Comparison of ENCODE assay signal across 2 cellular contexts in the genomic region with DNA sequence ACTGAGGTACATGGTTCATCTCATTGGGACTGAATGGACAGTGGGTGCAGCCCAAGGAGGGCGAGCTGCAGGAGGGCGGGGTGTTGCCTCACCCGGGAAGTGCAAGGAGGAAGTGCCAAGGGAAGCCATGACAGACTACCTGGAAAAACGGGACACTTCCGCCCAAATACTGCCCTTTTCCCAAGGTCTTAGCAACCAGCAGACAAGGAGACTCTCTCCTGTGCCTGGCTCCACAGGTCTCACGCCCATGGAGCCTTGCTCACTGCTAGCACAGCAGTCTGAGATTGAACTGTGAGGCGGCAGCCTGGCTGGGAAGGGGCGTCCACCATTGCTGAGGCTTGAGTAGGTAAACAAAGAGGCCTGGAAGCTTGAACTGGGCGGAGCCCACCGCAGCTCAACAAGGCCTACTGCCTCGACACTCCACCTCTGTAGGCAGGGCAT.
TF ChIP-seq lines count a peak whose summit lies in the region.

No MANE protein-coding gene starts in this region.

TF ChIP-seq in GM23338, 12 proteins besides CTCF, POLR2A, EP300 and RAD21 (continued from another document):
- TF ChIP-seq STAT1 (IDR thresholded peaks at IDR 0.05; ENCODE audit: unreplicated experiment), result no peak
TF ChIP-seq in GM23338: peak in this region for 0.

TF ChIP-seq in H1, 55 proteins besides CTCF, POLR2A, EP300 and RAD21 (continued from another document):
- no peak for TF ChIP-seq TAF7 (optimal IDR thresholded peaks at IDR 0.05; ENCODE audit: borderline replicate concordance, low read depth, low read length)
- TF ChIP-seq BRCA1 (IDR thresholded peaks at IDR 0.05; ENCODE audit: low read depth, low read length), result no peak
- no peak for TF ChIP-seq RNF2 (IDR thresholded peaks at IDR 0.05; ENCODE audit: borderline replicate concordance, low read depth, low read length, missing control alignments, poor library complexity, severe bottlenecking)
- TF ChIP-seq SP2 (IDR thresholded peaks at IDR 0.05; ENCODE audit: low read length), result no peak
- no peak for TF ChIP-seq HDAC2 (IDR thresholded peaks at IDR 0.05; ENCODE audit: borderline replicate concordance in 1 of 2, low read depth in 2 of 2, low read length in 2 of 2)
- no peak for TF ChIP-seq RFX5 (IDR thresholded peaks at IDR 0.05; ENCODE audit: borderline replicate concordance, low read depth, low read length)
